16 cellular contexts compared by ENCODE assay signal in the genomic region with DNA sequence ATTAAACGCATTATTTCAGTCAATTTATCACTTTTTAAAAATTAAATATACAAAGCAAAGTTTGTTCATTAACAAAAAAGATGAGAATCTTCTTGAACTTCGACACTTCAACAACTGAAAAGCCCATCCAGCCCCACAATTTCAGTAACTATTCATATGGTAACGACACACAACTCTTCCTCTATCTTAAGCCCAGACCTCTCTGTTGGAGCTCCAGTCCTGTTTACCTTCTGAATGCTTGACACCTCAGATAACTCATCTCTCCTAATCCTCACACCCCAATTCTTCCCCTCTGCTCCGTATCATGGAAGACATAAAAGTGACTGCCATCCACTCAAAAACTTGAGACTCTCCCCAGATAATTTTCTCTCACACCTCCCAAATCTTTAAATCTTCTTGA.
"Had no signal": no experiment of that assay in that cellular context is flagged by ENCODE, and none has a peak within 500 bp of the region (broad histone marks: within the 10 kb centered on the region; RNA-seq: fewer than 3 reads in every experiment).

No MANE protein-coding gene starts in this region.

- H3K4me3 Mint-ChIP-seq: activated CD4-positive, alpha-beta T cell treated with anti-CD3 and anti-CD28 coated beads, Interleukin-2, amount 10 ng/mL, durations not matched to agents 24 days and 14 days; activated naive CD4-positive, alpha-beta T cell treated with anti-CD3 and anti-CD28 coated beads, Interleukin-2, amount 10 ng/mL, durations not matched to agents 7 days and 5 days; naive thymus-derived CD4-positive, alpha-beta T cell; stimulated activated memory B cell treated with anti-CD40 and anti-IgM and Interleukin-4, amounts not matched to agents 10 μg/mL and 1 μg/mL and 100 μg/mL, for 72 hours had no signal

- H3K27me3 ChIP-seq: body of pancreas, neutrophil, thyroid gland had no signal

- H3K27ac ChIP-seq: body of pancreas, neutrophil, thyroid gland had no signal

- H3K27ac Mint-ChIP-seq: activated CD4-positive, alpha-beta T cell treated with anti-CD3 and anti-CD28 coated beads, Interleukin-2, amount 10 ng/mL, durations not matched to agents 24 days and 14 days; activated naive CD4-positive, alpha-beta T cell treated with anti-CD3 and anti-CD28 coated beads, Interleukin-2, amount 10 ng/mL, durations not matched to agents 7 days and 5 days; stimulated activated memory B cell treated with anti-CD40 and anti-IgM and Interleukin-4, amounts not matched to agents 10 μg/mL and 1 μg/mL and 100 μg/mL, for 72 hours had no signal

- ATAC-seq: body of pancreas; naive thymus-derived CD4-positive, alpha-beta T cell; SK-N-SH treated with all-trans-retinoic acid at 6 μM for 48 hours; stimulated activated memory B cell treated with anti-CD40 and anti-IgM and Interleukin-4, amounts not matched to agents 10 μg/mL and 1 μg/mL and 100 μg/mL, for 72 hours had no signal

- H3K4me3 ChIP-seq: body of pancreas, lung, thyroid gland had no signal

- H3K27me3 Mint-ChIP-seq: activated CD4-positive, alpha-beta T cell treated with anti-CD3 and anti-CD28 coated beads, Interleukin-2, amount 10 ng/mL, durations not matched to agents 24 days and 14 days; activated naive CD4-positive, alpha-beta T cell treated with anti-CD3 and anti-CD28 coated beads, Interleukin-2, amount 10 ng/mL, durations not matched to agents 7 days and 5 days; naive thymus-derived CD4-positive, alpha-beta T cell; stimulated activated memory B cell treated with anti-CD40 and anti-IgM and Interleukin-4, amounts not matched to agents 10 μg/mL and 1 μg/mL and 100 μg/mL, for 72 hours had no signal

- DNase-seq: activated CD4-positive, alpha-beta T cell treated with anti-CD3 and anti-CD28 coated beads, Interleukin-2, amount 10 ng/mL, durations not matched to agents 24 days and 14 days; activated naive CD4-positive, alpha-beta T cell treated with anti-CD3 and anti-CD28 coated beads, Interleukin-2, amount 10 ng/mL, durations not matched to agents 7 days and 5 days; amniotic stem cell; body of pancreas; caudate nucleus; foreskin fibroblast; islet precursor cell; naive thymus-derived CD4-positive, alpha-beta T cell; stimulated activated CD4-positive, alpha-beta T cell treated with anti-CD3 and anti-CD28 coated beads, Interleukin-12 subunit alpha, Interleukin-12 subunit beta, amount 100 ng/mL, for 4 hours; stimulated activated CD4-positive, alpha-beta T cell treated with anti-CD3 and anti-CD28 coated beads, Interleukin-2, amount 100 ng/mL, for 24 hours; T-helper 1 cell; thyroid gland had no signal

- H3K9me3 ChIP-seq: body of pancreas, neutrophil, thyroid gland had no signal

- H3K4me1 Mint-ChIP-seq: stimulated activated memory B cell treated with anti-CD40 and anti-IgM and Interleukin-4, amounts not matched to agents 10 μg/mL and 1 μg/mL and 100 μg/mL, for 72 hours had no signal

- H3K9me3 Mint-ChIP-seq: activated CD4-positive, alpha-beta T cell treated with anti-CD3 and anti-CD28 coated beads, Interleukin-2, amount 10 ng/mL, durations not matched to agents 24 days and 14 days; activated naive CD4-positive, alpha-beta T cell treated with anti-CD3 and anti-CD28 coated beads, Interleukin-2, amount 10 ng/mL, durations not matched to agents 7 days and 5 days; naive thymus-derived CD4-positive, alpha-beta T cell; stimulated activated memory B cell treated with anti-CD40 and anti-IgM and Interleukin-4, amounts not matched to agents 10 μg/mL and 1 μg/mL and 100 μg/mL, for 72 hours had no signal
